Comparison of ENCODE assay signal across 1 cellular context in the genomic region with DNA sequence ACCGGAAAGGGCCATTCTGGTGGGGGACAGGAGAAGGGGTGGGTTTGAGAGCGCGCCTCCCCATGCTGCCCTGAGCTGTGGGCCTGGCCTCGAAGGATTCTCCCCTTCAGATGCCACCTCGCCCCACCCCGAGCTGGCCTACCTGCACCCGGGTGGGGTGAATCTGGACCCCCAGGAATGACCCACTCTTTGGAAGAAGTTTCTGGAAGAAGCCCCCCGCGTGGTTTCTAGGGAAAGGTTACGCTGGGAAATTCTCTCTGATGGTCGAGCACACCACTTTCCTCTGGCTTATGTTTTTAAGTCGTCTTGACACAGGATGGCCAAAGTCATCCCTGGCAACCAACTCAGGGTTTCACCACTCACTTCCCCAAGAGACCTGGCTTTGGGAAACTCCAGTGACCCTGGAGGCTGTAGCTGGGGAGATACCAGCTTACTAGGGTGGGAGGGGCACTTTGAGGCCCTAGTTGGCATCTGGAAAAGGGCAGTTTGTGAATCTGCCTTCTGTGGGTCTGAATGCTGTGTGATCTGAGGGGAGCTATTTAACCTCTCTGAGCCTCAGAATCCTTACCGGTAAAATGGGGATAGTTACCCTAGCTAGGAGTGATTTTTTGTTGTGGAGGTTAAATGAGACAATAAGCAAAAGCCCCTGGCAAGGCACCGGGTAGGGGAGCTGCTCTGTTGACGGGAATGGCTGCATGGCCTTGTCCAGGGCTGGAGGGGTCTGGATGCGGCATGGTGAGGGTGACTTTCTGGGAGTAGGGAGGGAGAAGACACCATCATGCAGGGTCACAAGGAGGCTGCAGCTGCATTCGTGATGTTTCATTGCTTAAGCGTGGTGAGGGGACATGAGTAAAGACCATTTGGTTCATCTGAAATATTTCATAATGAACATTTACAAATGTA.
TF ChIP-seq lines count a peak whose summit lies in the region.

No MANE protein-coding gene starts in this region.

TF ChIP-seq in H1, 55 proteins besides CTCF, POLR2A, EP300 and RAD21:
- no peak for TF ChIP-seq CEBPB (IDR thresholded peaks at IDR 0.05; ENCODE audit: low read depth, low read length)
TF ChIP-seq in H1: peak in this region for 0.
